ENCODE assay signal across 8 cellular contexts in the genomic region with DNA sequence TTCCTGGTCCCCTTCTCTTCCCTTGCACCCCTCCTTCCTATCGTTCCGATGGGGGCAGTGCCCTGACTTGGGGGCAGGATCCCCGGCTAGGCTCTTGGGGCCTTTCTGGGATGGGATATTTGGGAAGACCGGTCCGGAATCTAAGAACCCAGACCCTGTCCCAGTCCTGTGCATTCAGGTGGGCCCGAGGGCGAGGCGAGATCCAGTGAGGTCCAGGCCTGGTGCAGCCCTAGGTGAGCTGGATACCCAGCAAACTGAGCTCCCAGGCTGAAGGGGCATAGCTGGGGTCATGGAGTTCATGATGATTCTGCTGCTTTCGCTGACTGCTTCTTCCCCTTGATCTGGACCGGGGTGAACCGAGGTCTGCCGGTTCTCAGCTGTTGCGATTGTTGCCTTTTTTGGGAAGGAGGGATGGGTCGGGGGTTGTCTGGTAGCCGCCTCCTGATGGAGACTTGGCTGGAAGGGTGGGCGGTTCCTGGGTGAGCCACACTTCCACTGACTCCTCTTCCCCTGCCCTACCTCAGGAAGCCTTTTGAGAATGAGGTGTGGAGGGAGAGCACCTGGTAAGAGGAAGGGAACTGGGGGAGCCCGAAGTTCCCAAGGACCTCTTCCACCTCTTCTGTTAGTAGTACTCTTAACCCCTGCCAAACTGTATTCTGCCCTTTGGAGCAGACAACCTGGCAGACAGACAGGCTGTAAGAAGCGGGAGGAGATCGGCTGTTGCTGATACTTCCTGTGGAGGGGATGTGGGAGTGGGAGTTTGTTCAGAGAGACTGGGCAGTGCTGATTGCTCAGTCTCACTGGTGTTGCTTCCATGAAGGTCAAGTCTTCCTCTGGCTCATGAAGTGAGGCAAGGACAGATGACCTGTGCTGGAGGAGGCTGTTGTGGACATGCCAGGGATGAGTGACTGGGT. TPM values are rescaled to one million over a fixed set of nuclear protein-coding genes. Genes with fewer than 3 reads are reported as not detected.
DNase-seq lines count a peak whose midpoint lies in the region; ATAC-seq and TF ChIP-seq lines count a peak whose summit lies in the region.

No MANE protein-coding gene starts in this region.

- H3K4me1 ChIP-seq in CD4-positive, alpha-beta memory T cell (ENCODE audit: insufficient read depth, low read length) = peaks cover 45% of the 10 kb centered on the region
- H3K4me1 ChIP-seq in HAP-1 = peaks cover 3% of the 10 kb centered on the region; the same call in 1 of the 2 replicates
- peaks cover 0 to 80% of the 10 kb centered on the region in 2 donors for H3K4me1 ChIP-seq in right atrium auricular region

- H3K36me3 ChIP-seq in CD4-positive, alpha-beta memory T cell (ENCODE audit: insufficient read depth, low read length) = peaks cover 15% of the 10 kb centered on the region
- peaks cover 11% of the 10 kb centered on the region; the same call in 1 of the 2 replicates for H3K36me3 ChIP-seq in HAP-1 (replicated peaks)
- peaks cover 24% of the 10 kb centered on the region for H3K36me3 ChIP-seq in right atrium auricular region

- H3K36me3 Mint-ChIP-seq in CD4-positive, alpha-beta memory T cell = peaks cover 16 to 44% of the 10 kb centered on the region in 2 donors
- H3K36me3 Mint-ChIP-seq in activated CD4-positive, alpha-beta memory T cell treated with anti-CD3 and anti-CD28 coated beads, Interleukin-2, amount 10 ng/mL, durations not matched to agents 7 days and 5 days (ENCODE audit: low read depth) = peaks cover 47% of the 10 kb centered on the region

- peak overlapping the region; percentile 84 for H3K27ac ChIP-seq in CD4-positive, alpha-beta memory T cell (ENCODE audit: low read depth, low read length)
- H3K27ac ChIP-seq in right atrium auricular region = peak overlapping the region; percentile 97 to 98

- intact Hi-C loops in CD4-positive, alpha-beta memory T cell (cut with micrococcal nuclease) = loop anchor here (1.0 to 5.0 kb wide), 5 partner anchors 19 to 326 kb away; a partner anchor contains a TSS

- H3K9me3 ChIP-seq in CD4-positive, alpha-beta memory T cell (ENCODE audit: control insufficient read depth in 1 of 2, low read length in 2 of 2) = no peaks in the 10 kb centered on the region
- H3K9me3 ChIP-seq in HAP-1 (no peaks in the 10 kb centered on the region), right atrium auricular region (no peaks in the 10 kb centered on the region)

- POLR2A ChIA-PET in CD4-positive, alpha-beta memory T cell (lab: Charles Lee; ENCODE audit: partially characterized antibody) = interaction anchor here (0.8 to 5.0 kb wide), 6 partner anchors 14 to 193 kb away, joined by 3 to 110 read pairs (median 6); a partner anchor contains a TSS
- POLR2A ChIA-PET in activated CD4-positive, alpha-beta memory T cell treated with anti-CD3 and anti-CD28 coated beads, Interleukin-2, amount 10 ng/mL, durations not matched to agents 7 days and 5 days (lab: Charles Lee) = interaction anchor here (0.6 to 4.1 kb wide), 8 partner anchors 8 to 199 kb away, joined by 3 to 43 read pairs (median 4); a partner anchor contains a TSS

- no peak for ATAC-seq in GM18519 (IDR thresholded peaks at IDR 0.05; ENCODE audit: low FRiP score, unreplicated experiment)

- peaks cover 34 to 77% (median 58%) of the 10 kb centered on the region in 4 donors for H3K4me1 Mint-ChIP-seq in CD4-positive, alpha-beta memory T cell
- peaks cover 65% of the 10 kb centered on the region for H3K4me1 Mint-ChIP-seq in activated CD4-positive, alpha-beta memory T cell treated with anti-CD3 and anti-CD28 coated beads, Interleukin-2, amount 10 ng/mL, durations not matched to agents 7 days and 5 days

- no peak for TF ChIP-seq CTCF in right atrium auricular region (IDR thresholded peaks at IDR 0.05)

- in situ Hi-C loops in HAP-1 (cut with MboI; ENCODE audit: low sequenced_read_pairs) = no loop called here

- no peaks in the 10 kb centered on the region for H3K27me3 ChIP-seq in CD4-positive, alpha-beta memory T cell (ENCODE audit: insufficient read depth, low read length)
- H3K27me3 ChIP-seq in HAP-1 (ENCODE audit: low read depth) (no peaks in the 10 kb centered on the region), right atrium auricular region (no peaks in the 10 kb centered on the region)

- no peaks in the 10 kb centered on the region for H3K9me3 Mint-ChIP-seq in CD4-positive, alpha-beta memory T cell
- no peaks in the 10 kb centered on the region for H3K9me3 Mint-ChIP-seq in activated CD4-positive, alpha-beta memory T cell treated with anti-CD3 and anti-CD28 coated beads, Interleukin-2, amount 10 ng/mL, durations not matched to agents 7 days and 5 days

- CTCF ChIA-PET in CD4-positive, alpha-beta memory T cell (lab: Charles Lee; ENCODE audit: partially characterized antibody) = interaction anchor here (0.7 to 9.0 kb wide), 6 partner anchors 12 to 65 kb away, joined by 3 to 100 read pairs (median 4); a partner anchor contains a TSS
- CTCF ChIA-PET in activated CD4-positive, alpha-beta memory T cell treated with anti-CD3 and anti-CD28 coated beads, Interleukin-2, amount 10 ng/mL, durations not matched to agents 7 days and 5 days (lab: Charles Lee) = interaction anchor here (0.7 to 3.5 kb wide), 3 partner anchors 20 to 65 kb away, joined by 4 to 20 read pairs (median 5); a partner anchor contains a TSS

- DNase-seq in CD4-positive, alpha-beta memory T cell = peak in 1 of 5 donors; percentile 10
- DNase-seq in HAP-1 (ENCODE audit: low spot score in 2 of 2) (peak in 1 of 2 experiments; percentile 26), right atrium auricular region (ENCODE audit: low spot score) (no peak), skeletal muscle cell (ENCODE audit: low read depth) (no peak), cerebellum (ENCODE audit: low spot score) (no peak)
- no peak for DNase-seq in activated CD4-positive, alpha-beta memory T cell treated with anti-CD3 and anti-CD28 coated beads, Interleukin-2, amount 10 ng/mL, durations not matched to agents 7 days and 5 days
- DNase-seq in activated CD8-positive, alpha-beta memory T cell treated with anti-CD3 and anti-CD28 coated beads for 24 hours = no peak

- H3K4me3 Mint-ChIP-seq in CD4-positive, alpha-beta memory T cell = peak overlapping the region; percentile 94 to 99 (median 97)
- H3K4me3 Mint-ChIP-seq in activated CD4-positive, alpha-beta memory T cell treated with anti-CD3 and anti-CD28 coated beads, Interleukin-2, amount 10 ng/mL, durations not matched to agents 7 days and 5 days = peak overlapping the region; percentile 90

- H3K27me3 Mint-ChIP-seq in CD4-positive, alpha-beta memory T cell = no peaks in the 10 kb centered on the region
- H3K27me3 Mint-ChIP-seq in activated CD4-positive, alpha-beta memory T cell treated with anti-CD3 and anti-CD28 coated beads, Interleukin-2, amount 10 ng/mL, durations not matched to agents 7 days and 5 days = no peaks in the 10 kb centered on the region

- H3K27ac Mint-ChIP-seq in CD4-positive, alpha-beta memory T cell = peak overlapping the region; percentile 92 to 98 (median 95)
- H3K27ac Mint-ChIP-seq in activated CD4-positive, alpha-beta memory T cell treated with anti-CD3 and anti-CD28 coated beads, Interleukin-2, amount 10 ng/mL, durations not matched to agents 7 days and 5 days = peak overlapping the region; percentile 89

- H3K4me3 ChIP-seq in CD4-positive, alpha-beta memory T cell (ENCODE audit: low read length in 2 of 2) = peak overlapping the region; percentile 95 to 99
- H3K4me3 ChIP-seq in HAP-1 = peak overlapping the region; percentile 69
- H3K4me3 ChIP-seq in right atrium auricular region = peak overlapping the region; percentile 88 to 98
- peak overlapping the region; percentile 90 for H3K4me3 ChIP-seq in skeletal muscle cell (ENCODE audit: low read depth, low read length)

RNA-seq across cellular contexts. Expression of a gene that starts 1.0 kb away (rescaled TPM):
- 10 to 100 TPM; 24.4 to 26.4 TPM for total RNA-seq in CD4-positive, alpha-beta memory T cell
- polyA plus RNA-seq in CD4-positive, alpha-beta memory T cell = 10 to 100 TPM; 18.7 to 40.6 TPM
- total RNA-seq in activated CD4-positive, alpha-beta memory T cell treated with anti-CD3 and anti-CD28 coated beads, Interleukin-2, amount 10 ng/mL, durations not matched to agents 7 days and 5 days = 10 to 100 TPM; 37.1 to 38.1 TPM
- 10 to 100 TPM; 45.3 to 65.9 TPM for total RNA-seq in right atrium auricular region
- total RNA-seq in cerebellum = 26.0 TPM

RNA-seq across cellular contexts. Expression of a gene that starts 1.2 kb away (rescaled TPM):
- 10 to 100 TPM in 1 of 2 experiments, 1 to 10 TPM in 1; 9.8 to 12.4 TPM for total RNA-seq in CD4-positive, alpha-beta memory T cell
- polyA plus RNA-seq in CD4-positive, alpha-beta memory T cell = 10 to 100 TPM; 11.0 to 11.6 TPM
- total RNA-seq in activated CD4-positive, alpha-beta memory T cell treated with anti-CD3 and anti-CD28 coated beads, Interleukin-2, amount 10 ng/mL, durations not matched to agents 7 days and 5 days = 10 to 100 TPM; 12.7 to 14.8 TPM
- total RNA-seq in right atrium auricular region (10 to 100 TPM; 10.1 to 15.1 TPM), cerebellum (9.3 TPM)

RNA-seq across cellular contexts. Expression of a gene that starts 37.8 kb away (rescaled TPM):
- 1 to 10 TPM; 1.7 to 2.2 TPM for total RNA-seq in CD4-positive, alpha-beta memory T cell
- polyA plus RNA-seq in CD4-positive, alpha-beta memory T cell = not detected
- 1 to 10 TPM; 1.1 to 1.4 TPM for total RNA-seq in activated CD4-positive, alpha-beta memory T cell treated with anti-CD3 and anti-CD28 coated beads, Interleukin-2, amount 10 ng/mL, durations not matched to agents 7 days and 5 days
- total RNA-seq in right atrium auricular region (10 to 100 TPM; 21.3 to 51.9 TPM), cerebellum (1.1 TPM)

RNA-seq across cellular contexts. Expression of a gene that starts 53.3 kb away (rescaled TPM):
- 10 to 100 TPM; 79.1 to 86.0 TPM for total RNA-seq in CD4-positive, alpha-beta memory T cell
- 10 to 100 TPM; 74.4 to 91.1 TPM for polyA plus RNA-seq in CD4-positive, alpha-beta memory T cell
- 10 to 100 TPM; 54.3 to 59.2 TPM for total RNA-seq in activated CD4-positive, alpha-beta memory T cell treated with anti-CD3 and anti-CD28 coated beads, Interleukin-2, amount 10 ng/mL, durations not matched to agents 7 days and 5 days
- total RNA-seq in right atrium auricular region (10 to 100 TPM in 1 of 2 donors, 1 to 10 TPM in 1; 8.5 to 11.6 TPM), cerebellum (19.5 TPM)

Comparison
In these comparisons a context has a peak if more than half of its experiments do, and no peak if none do; other contexts are left out.
1. RNA of a gene that starts 37.8 kb away (total RNA-seq): 21.3 to 51.9 TPM in right atrium auricular region; 1.7 to 2.2 TPM in CD4-positive, alpha-beta memory T cell, 1.1 to 1.4 TPM in activated CD4-positive, alpha-beta memory T cell treated with anti-CD3 and anti-CD28 coated beads, Interleukin-2, amount 10 ng/mL, durations not matched to agents 7 days and 5 days and 1.1 TPM in cerebellum (single experiment); every median in the first group is over 4 times any median in the second.
2. Peak in every context shown above with its lines, with median percentiles within 50 percentile points of each other: H3K4me3 ChIP-seq.